ENCODE assay signal across 15 cellular contexts in the genomic region with DNA sequence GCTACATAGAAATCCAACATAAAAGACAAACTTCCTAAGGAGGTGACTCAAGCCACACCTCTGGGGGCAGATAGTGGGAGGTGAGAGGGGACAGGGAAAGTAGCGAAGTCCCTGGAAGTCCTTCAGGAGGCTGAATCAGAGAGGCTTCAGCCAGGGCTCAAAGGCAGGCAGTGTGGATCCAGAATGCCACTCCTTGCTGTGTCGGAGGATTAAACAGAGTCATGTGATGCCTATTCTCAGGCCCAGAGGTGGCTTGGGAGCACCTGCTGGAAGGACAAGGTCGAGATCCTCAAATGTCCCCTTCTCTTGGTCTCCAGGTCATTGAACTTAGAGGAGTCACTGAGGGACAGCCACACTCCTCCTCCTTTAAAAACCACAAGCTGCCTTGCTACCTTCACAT.
"Had no signal": no experiment of that assay in that cellular context is flagged by ENCODE, and none has a peak within 500 bp of the region (broad histone marks: within the 10 kb centered on the region; RNA-seq: fewer than 3 reads in every experiment).

No MANE protein-coding gene starts in this region.

- H3K4me1 ChIP-seq: ascending aorta, tibial artery had no signal

- H3K36me3 ChIP-seq: ascending aorta, neutrophil, tibial artery had no signal

- DNase-seq: activated CD4-positive, alpha-beta memory T cell treated with anti-CD3 and anti-CD28 coated beads for 36 hours; activated gamma-delta T cell treated with Interleukin-2 at 50 U/mL for 16 hours; activated naive CD8-positive, alpha-beta T cell treated with anti-CD3 and anti-CD28 coated beads, Interleukin-2, amount 10 ng/mL, durations not matched to agents 7 days and 5 days; activated T-cell treated with anti-CD3 and anti-CD28 coated beads, Interleukin-2, amount 50 U/mL, for 48 hours; cortex of kidney; effector memory CD8-positive, alpha-beta T cell; immature natural killer cell; left cardiac atrium; naive thymus-derived CD8-positive, alpha-beta T cell; posterior cingulate gyrus; tibial artery had no signal

- ATAC-seq: effector memory CD8-positive, alpha-beta T cell; left cardiac atrium; naive thymus-derived CD8-positive, alpha-beta T cell had no signal

- H3K9me3 ChIP-seq: ascending aorta, neutrophil, tibial artery had no signal

- H3K4me3 ChIP-seq: ascending aorta, lung, skin epidermis, tibial artery had no signal

- H3K27ac ChIP-seq: ascending aorta, neutrophil, skin epidermis, tibial artery had no signal

- H3K27me3 ChIP-seq: ascending aorta had no signal
